17 cellular contexts compared by ENCODE assay signal in genomic region chr17:62678214-62678919, GRCh38. TPM values are rescaled to one million over a fixed set of nuclear protein-coding genes. Genes with fewer than 3 reads are reported as not detected.
DNase-seq lines count a peak whose midpoint lies in the region; ATAC-seq, FAIRE-seq and TF ChIP-seq lines count a peak whose summit lies in the region.
"Had no signal": no experiment of that assay in that cellular context is flagged by ENCODE, and none has a peak within 500 bp of the region (broad histone marks: within the 10 kb centered on the region; RNA-seq: fewer than 3 reads in every experiment).

No MANE protein-coding gene starts in this region.

- no peaks in the 10 kb centered on the region for H3K4me1 ChIP-seq in neuronal stem cell (ENCODE audit: control insufficient read depth in 2 of 2, insufficient read depth in 1 of 2, low read depth in 1 of 2, low read length in 2 of 2)
- H3K4me1 ChIP-seq: A549, BE2C, HAP-1 had no signal

- no CpG with 5 or more reads among the region's 10 CpGs for WGBS in neuronal stem cell (ENCODE audit: extremely low coverage in 2 of 2, insufficient read length in 2 of 2, insufficient replicate concordance in 1 of 2), 2 donors

- TF ChIP-seq CTCF in coronary artery (IDR thresholded peaks at IDR 0.05) = no peak

- H3K36me3 ChIP-seq in H7 (replicated peaks; ENCODE audit: control insufficient read depth, insufficient read depth, low read length) (no peaks in the 10 kb centered on the region), neuronal stem cell (replicated peaks in 1 of 2; ENCODE audit: control insufficient read depth in 2 of 2, insufficient read depth in 2 of 2, low read length in 2 of 2) (peaks cover 28 to 80% of the 10 kb centered on the region in 2 donors)
- H3K36me3 ChIP-seq: BE2C had no signal

- H2AK5ac ChIP-seq in neuronal stem cell (ENCODE audit: low read depth, low read length) = no peak overlapping the region

- H3K4ac ChIP-seq in neuronal stem cell (ENCODE audit: low read length) = no peak overlapping the region

- no peak overlapping the region for H3K23ac ChIP-seq in neuronal stem cell (ENCODE audit: low read depth, low read length, poor library complexity)

- no peak overlapping the region for H2AFZ ChIP-seq in neuronal stem cell (ENCODE audit: low read length)

- no peak overlapping the region for H4K91ac ChIP-seq in neuronal stem cell (ENCODE audit: low read depth, low read length, poor library complexity)

- no peak overlapping the region for H2BK120ac ChIP-seq in neuronal stem cell (ENCODE audit: low read depth, low read length)

- no peak overlapping the region for H3K4me2 ChIP-seq in neuronal stem cell (ENCODE audit: insufficient read depth, low read length, poor library complexity, severe bottlenecking)
- H3K4me2 ChIP-seq: A549 had no signal

- H3K79me1 ChIP-seq in neuronal stem cell (ENCODE audit: low read depth, low read length) = peaks cover 5% of the 10 kb centered on the region

- peak; percentile 83 for FAIRE-seq in urothelium cell line (lab: Jason Lieb, UNC)
- FAIRE-seq: A549, GM12892 had no signal

- no peak overlapping the region for H4K8ac ChIP-seq in neuronal stem cell (ENCODE audit: low read depth, low read length)

- H3K18ac ChIP-seq in neuronal stem cell (ENCODE audit: low read length) = no peak overlapping the region

- H3K27me3 ChIP-seq in H7 (ENCODE audit: control insufficient read depth, insufficient read depth, low read length) (no peaks in the 10 kb centered on the region), neuronal stem cell (ENCODE audit: control insufficient read depth in 3 of 3, insufficient read depth in 3 of 3, low read depth in 1 of 3, low read length in 3 of 3) (no peaks in the 10 kb centered on the region)
- H3K27me3 ChIP-seq: BE2C had no signal

- H3K4me3 ChIP-seq in H7 (ENCODE audit: insufficient read depth, low read depth, low read length) (no peak overlapping the region), coronary artery (no peak overlapping the region), neuronal stem cell (ENCODE audit: low read length in 2 of 2) (no peak overlapping the region)
- H3K4me3 ChIP-seq: A549, HAP-1 had no signal

- H3K9ac ChIP-seq in neuronal stem cell (ENCODE audit: low read depth, low read length, poor library complexity) = peak overlapping the region; percentile 9

- H2BK5ac ChIP-seq in neuronal stem cell (ENCODE audit: low read length) = no peak overlapping the region

- no peak overlapping the region for H3K27ac ChIP-seq in coronary artery
- H3K27ac ChIP-seq in neuronal stem cell (replicated peaks; ENCODE audit: low read length) = no peak overlapping the region
- H3K27ac ChIP-seq: A549, C4-2B, HL-60 had no signal

- no peak overlapping the region for H2BK15ac ChIP-seq in neuronal stem cell (ENCODE audit: low read length)

- no peak overlapping the region for H2BK12ac ChIP-seq in neuronal stem cell (ENCODE audit: low read length)

- H3K14ac ChIP-seq in neuronal stem cell (ENCODE audit: low read length) = no peak overlapping the region

- H3K9me3 ChIP-seq in neuronal stem cell (replicated peaks in 1 of 2; ENCODE audit: control insufficient read depth in 2 of 2, insufficient read depth in 1 of 2, low read depth in 1 of 2, low read length in 2 of 2) = no peaks in the 10 kb centered on the region
- H3K9me3 ChIP-seq: A549, BE2C, HAP-1 had no signal

- no peak for ATAC-seq in HG02973 (IDR thresholded peaks at IDR 0.05; ENCODE audit: unreplicated experiment)
- ATAC-seq: A549 had no signal

- peak; percentile 70 for DNase-seq in H7
- DNase-seq in coronary artery (ENCODE audit: low spot score) = peak; percentile 72
- no peak for DNase-seq in neuronal stem cell (ENCODE audit: low spot score)
- DNase-seq in urothelium cell line (ENCODE audit: low spot score) = no peak
- no peak for DNase-seq in NCI-H748 (lab: John Stamatoyannopoulos, UW; ENCODE audit: unreplicated experiment)
- no peak for DNase-seq in cortex of kidney (lab: John Stamatoyannopoulos, UW)
- DNase-seq: BE2C; CD4-positive, alpha-beta memory T cell; DND-41; GDM1; GOT3 had no signal

RNA-seq across cellular contexts. Expression of gene MRC2, which starts 50.9 kb away (rescaled TPM):
- 57.8 and 80.5 TPM in 2 replicates for total RNA-seq in H7 (2014; rRNA removed; shearing (Covaris generic))
- 31.9 TPM for polyA plus RNA-seq in neuronal stem cell (2013, experiment 1 of 2)
- 33.3 TPM for polyA plus RNA-seq in neuronal stem cell (2013, experiment 2 of 2)

Comparison
In these comparisons a context has a peak if more than half of its experiments do, and no peak if none do; other contexts are left out.
1. DNase-seq: peak in H7 (single experiment) and coronary artery (single experiment); none in neuronal stem cell (single experiment), urothelium cell line (single experiment), NCI-H748 (single experiment) and cortex of kidney (single experiment).